In the genomic region with DNA sequence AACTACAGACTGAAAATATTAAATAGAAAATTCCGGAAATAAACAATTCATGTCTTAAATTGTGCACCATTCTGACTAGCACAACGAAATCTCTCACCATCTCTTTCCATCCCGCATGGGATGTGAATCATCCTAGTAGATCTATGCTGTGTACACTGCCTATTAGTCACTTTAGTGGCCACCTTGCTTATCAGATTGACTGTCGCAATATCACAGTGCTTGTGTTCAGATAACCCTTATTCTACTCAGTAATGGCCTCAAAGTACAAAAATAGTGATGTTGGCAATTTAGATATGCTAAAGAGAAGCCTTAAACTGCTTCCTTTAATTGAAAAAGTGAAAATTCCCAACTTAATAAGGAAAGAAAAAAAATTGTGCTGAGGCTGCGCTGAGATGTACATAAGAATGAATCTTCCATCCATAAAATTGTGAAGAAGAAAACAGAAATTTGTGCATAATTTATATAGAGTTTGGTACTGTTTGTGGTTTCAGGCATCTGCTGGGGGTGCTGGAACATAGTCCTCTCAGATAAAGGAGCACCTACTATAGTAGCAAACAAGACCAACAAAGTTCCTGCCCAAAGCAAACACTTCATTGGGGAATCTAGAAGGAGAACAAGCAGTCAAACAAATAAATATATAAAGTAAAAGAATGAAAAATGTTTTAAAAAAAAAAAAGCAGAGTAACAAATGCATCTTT, we compare ENCODE assay signal across 15 cellular contexts. TPM values are rescaled to one million over a fixed set of nuclear protein-coding genes. Genes with fewer than 3 reads are reported as not detected.
DNase-seq lines count a peak whose midpoint lies in the region; ATAC-seq, FAIRE-seq and TF ChIP-seq lines count a peak whose summit lies in the region.
"Had no signal": no experiment of that assay in that cellular context is flagged by ENCODE, and none has a peak within 500 bp of the region (broad histone marks: within the 10 kb centered on the region; RNA-seq: fewer than 3 reads in every experiment).

No MANE protein-coding gene starts in this region.

- CTCF ChIA-PET in RWPE1 (lab: Yijun Ruan, JAX): no interaction called here

- peaks cover 12% of the 10 kb centered on the region for H3K4me1 Mint-ChIP-seq in activated naive CD8-positive, alpha-beta T cell treated with anti-CD3 and anti-CD28 coated beads, Interleukin-2, amount 50 U/mL, for 24 hours
- H3K4me1 Mint-ChIP-seq in activated naive CD8-positive, alpha-beta T cell treated with anti-CD3 and anti-CD28 coated beads for 36 hours: no peaks in the 10 kb centered on the region
- H3K4me1 Mint-ChIP-seq: nephron progenitor cell had no signal

- no peaks in the 10 kb centered on the region for H3K27me3 ChIP-seq in small intestine (ENCODE audit: control insufficient read depth in 2 of 2, insufficient read depth in 2 of 2, low read length in 2 of 2)
- H3K27me3 ChIP-seq: gastroesophageal sphincter had no signal

- POLR2A ChIA-PET in RWPE1 (lab: Yijun Ruan, JAX; ENCODE audit: low non-redundant PET): no interaction called here

- no peak overlapping the region for H3K4me3 Mint-ChIP-seq in activated naive CD8-positive, alpha-beta T cell treated with anti-CD3 and anti-CD28 coated beads, Interleukin-2, amount 50 U/mL, for 24 hours
- no peak overlapping the region for H3K4me3 Mint-ChIP-seq in activated naive CD8-positive, alpha-beta T cell treated with anti-CD3 and anti-CD28 coated beads for 36 hours
- H3K4me3 Mint-ChIP-seq: nephron progenitor cell had no signal

- H3K27ac ChIP-seq in RWPE1 (no peak overlapping the region), small intestine (ENCODE audit: low read depth in 1 of 2, low read length in 1 of 2) (peak overlapping the region in 1 of 2 donors; percentile 20)
- H3K27ac ChIP-seq: gastroesophageal sphincter had no signal

- peak overlapping the region; percentile 63 for H3K27ac Mint-ChIP-seq in activated naive CD8-positive, alpha-beta T cell treated with anti-CD3 and anti-CD28 coated beads, Interleukin-2, amount 50 U/mL, for 24 hours
- no peak overlapping the region for H3K27ac Mint-ChIP-seq in activated naive CD8-positive, alpha-beta T cell treated with anti-CD3 and anti-CD28 coated beads for 36 hours

- FAIRE-seq in small intestine (lab: Jason Lieb, UNC): peak; percentile 91
- FAIRE-seq: colon had no signal

- H3K4me1 ChIP-seq in small intestine (ENCODE audit: control insufficient read depth in 2 of 2, insufficient read depth in 1 of 2, low read depth in 1 of 2, low read length in 1 of 2): no peaks in the 10 kb centered on the region
- H3K4me1 ChIP-seq: gastroesophageal sphincter had no signal

- no peak for TF ChIP-seq CTCF in RWPE1 (conservative IDR thresholded peaks at IDR 0.05; ENCODE audit: low read depth)

- H3K36me3 ChIP-seq in small intestine (ENCODE audit: control insufficient read depth in 2 of 2, insufficient read depth in 2 of 2, low read length in 2 of 2): peaks cover 9 to 11% of the 10 kb centered on the region in 2 donors

- no peak for DNase-seq in activated naive CD8-positive, alpha-beta T cell treated with anti-CD3 and anti-CD28 coated beads, Interleukin-2, amount 50 U/mL, for 24 hours
- no peak for DNase-seq in activated naive CD8-positive, alpha-beta T cell treated with anti-CD3 and anti-CD28 coated beads for 36 hours
- DNase-seq in RWPE1 (ENCODE audit: low spot score): peak; percentile 15
- peak; percentile 87 for DNase-seq in small intestine
- DNase-seq in GOT3 (lab: John Stamatoyannopoulos, UW): no peak
- no peak for DNase-seq in SW480 (ENCODE audit: low spot score)
- no peak for DNase-seq in NCI-H748 (lab: John Stamatoyannopoulos, UW; ENCODE audit: unreplicated experiment)
- DNase-seq: activated gamma-delta T cell, GF-D8, NCI-H1694 treated with DMSO at 0.1 percent for 48 hours, nephron progenitor cell, T1000 had no signal

- no peaks in the 10 kb centered on the region for H3K9me3 ChIP-seq in small intestine (ENCODE audit: control insufficient read depth, low read depth)
- H3K9me3 ChIP-seq: gastroesophageal sphincter had no signal

- ATAC-seq in activated naive CD8-positive, alpha-beta T cell treated with anti-CD3 and anti-CD28 coated beads, Interleukin-2, amount 50 U/mL, for 24 hours: peak; percentile 97
- ATAC-seq in esophagus mucosa: peak; percentile 47
- ATAC-seq: gastroesophageal sphincter had no signal

- H3K36me3 Mint-ChIP-seq in activated naive CD8-positive, alpha-beta T cell treated with anti-CD3 and anti-CD28 coated beads, Interleukin-2, amount 50 U/mL, for 24 hours (ENCODE audit: low read depth): peaks cover 58% of the 10 kb centered on the region
- H3K36me3 Mint-ChIP-seq in activated naive CD8-positive, alpha-beta T cell treated with anti-CD3 and anti-CD28 coated beads for 36 hours: peaks cover 23% of the 10 kb centered on the region

- H3K9me3 Mint-ChIP-seq in activated naive CD8-positive, alpha-beta T cell treated with anti-CD3 and anti-CD28 coated beads, Interleukin-2, amount 50 U/mL, for 24 hours: no peaks in the 10 kb centered on the region
- no peaks in the 10 kb centered on the region for H3K9me3 Mint-ChIP-seq in activated naive CD8-positive, alpha-beta T cell treated with anti-CD3 and anti-CD28 coated beads for 36 hours
- H3K9me3 Mint-ChIP-seq: nephron progenitor cell had no signal

- 50 to 75% (median 67%) methylated on average over 5 of the region's 5 CpGs for WGBS in small intestine, 3 donors

- no peak overlapping the region for H3K4me3 ChIP-seq in small intestine (ENCODE audit: low read depth in 1 of 2, low read length in 2 of 2)
- H3K4me3 ChIP-seq: gastroesophageal sphincter had no signal

- H3K27me3 Mint-ChIP-seq in activated naive CD8-positive, alpha-beta T cell treated with anti-CD3 and anti-CD28 coated beads, Interleukin-2, amount 50 U/mL, for 24 hours: no peaks in the 10 kb centered on the region
- H3K27me3 Mint-ChIP-seq in activated naive CD8-positive, alpha-beta T cell treated with anti-CD3 and anti-CD28 coated beads for 36 hours: no peaks in the 10 kb centered on the region

RNA-seq across cellular contexts. Expression of gene PSMD1, which starts 12.0 kb away (rescaled TPM):
- total RNA-seq in activated naive CD8-positive, alpha-beta T cell treated with anti-CD3 and anti-CD28 coated beads for 36 hours: 100 to 1,000 TPM; 141 to 143 TPM
- total RNA-seq in esophagus mucosa: 84.0 TPM
- polyA plus RNA-seq in small intestine: 10 to 100 TPM; 49.8 to 75.1 (median 69.2) TPM

RNA-seq across cellular contexts. Expression of gene C2orf72, which starts 31.4 kb away (rescaled TPM):
- total RNA-seq in activated naive CD8-positive, alpha-beta T cell treated with anti-CD3 and anti-CD28 coated beads for 36 hours: 1 to 10 TPM; 2.3 to 2.4 TPM
- total RNA-seq in esophagus mucosa: 0.08 TPM
- polyA plus RNA-seq in small intestine: 10 to 100 TPM in 1 of 3 donors, 1 to 10 TPM in 2; 6.5 to 17.4 (median 7.6) TPM

RNA-seq across cellular contexts. Expression of gene HTR2B, which starts 56.2 kb away (rescaled TPM):
- total RNA-seq in activated naive CD8-positive, alpha-beta T cell treated with anti-CD3 and anti-CD28 coated beads for 36 hours: not detected
- total RNA-seq in esophagus mucosa: not detected
- polyA plus RNA-seq in small intestine: under 1 TPM in 1 of 3 donors, not detected in 2; 0.98 TPM

Comparison
In these comparisons a context has a peak if more than half of its experiments do, and no peak if none do; other contexts are left out.
1. DNase-seq: peak in RWPE1 (single experiment) and small intestine (single experiment); none in activated naive CD8-positive, alpha-beta T cell treated with anti-CD3 and anti-CD28 coated beads, Interleukin-2, amount 50 U/mL, for 24 hours (single experiment), activated naive CD8-positive, alpha-beta T cell treated with anti-CD3 and anti-CD28 coated beads for 36 hours (single experiment), GOT3 (single experiment), SW480 (single experiment) and NCI-H748 (single experiment).